ENCODE assay signal across 8 cellular contexts in genomic region chr4:77818077-77818666, GRCh38. TPM values are rescaled to one million over a fixed set of nuclear protein-coding genes. Genes with fewer than 3 reads are reported as not detected.
A peak's percentile ranks its signal among the peaks of the same experiment; 100 is the strongest.
DNase-seq lines count a peak whose midpoint lies in the region; ATAC-seq and TF ChIP-seq lines count a peak whose summit lies in the region.

No MANE protein-coding gene starts in this region.

- peak overlapping the region; percentile 96 for H3K27ac Mint-ChIP-seq in mesothelial cell of epicardium

- H3K36me3 ChIP-seq in stomach smooth muscle (ENCODE audit: control insufficient read depth in 2 of 2, insufficient read depth in 2 of 2, low read length in 2 of 2) = no peaks in the 10 kb centered on the region

- peak overlapping the region; percentile 81 to 90 for H3K9ac ChIP-seq in stomach smooth muscle (ENCODE audit: low read length in 2 of 2)

- peak overlapping the region; percentile 85 for H3K4me3 Mint-ChIP-seq in mesothelial cell of epicardium

- H3K27me3 Mint-ChIP-seq in mesothelial cell of epicardium (ENCODE audit: low read depth) = no peaks in the 10 kb centered on the region

- H3K36me3 Mint-ChIP-seq in mesothelial cell of epicardium = no peaks in the 10 kb centered on the region

- H3K4me1 ChIP-seq in stomach smooth muscle (ENCODE audit: control insufficient read depth, insufficient read depth, low read length) = peaks cover 9% of the 10 kb centered on the region

- no peaks in the 10 kb centered on the region for H3K9me3 ChIP-seq in stomach smooth muscle (ENCODE audit: control insufficient read depth in 2 of 2, low read length in 2 of 2)

- peak overlapping the region; percentile 84 for H3K27ac ChIP-seq in stomach smooth muscle (ENCODE audit: low read length)

- no peaks in the 10 kb centered on the region for H3K27me3 ChIP-seq in stomach smooth muscle (ENCODE audit: control insufficient read depth in 1 of 2, insufficient read depth in 2 of 2, low read length in 2 of 2)

- H3K9me3 Mint-ChIP-seq in mesothelial cell of epicardium = no peaks in the 10 kb centered on the region

- peaks cover 34% of the 10 kb centered on the region for H3K4me1 Mint-ChIP-seq in mesothelial cell of epicardium

- peak overlapping the region; percentile 79 for H3K4me3 ChIP-seq in epithelial cell of esophagus (ENCODE audit: low read length)
- H3K4me3 ChIP-seq in stomach smooth muscle (ENCODE audit: low read length in 2 of 2) = peak overlapping the region; percentile 60 to 92

- TF ChIP-seq CTCF in epithelial cell of esophagus (IDR thresholded peaks at IDR 0.05; ENCODE audit: insufficient read depth, low read depth, low read length, missing control alignments) (peak; percentile 69), mesothelial cell of epicardium (IDR thresholded peaks at IDR 0.05; ENCODE audit: unreplicated experiment) (no peak)

- peak; percentile 13 for ATAC-seq in GM19043 (IDR thresholded peaks at IDR 0.05; ENCODE audit: low read depth, unreplicated experiment)

- DNase-seq in AG20443 (ENCODE audit: low spot score) (peak; percentile 86), HUDEP-2 (lab: John Stamatoyannopoulos, UW; ENCODE audit: unreplicated experiment in 76 of 76) (peak in 68 of 76 experiments; percentile 1 to 70 (median 38)), NOMO-1 (lab: John Stamatoyannopoulos, UW; ENCODE audit: unreplicated experiment in 2 of 2) (peak; percentile 63 to 80), activated T-cell treated with anti-CD3 and anti-CD28 coated beads for 48 hours (ENCODE audit: low read depth) (peak; percentile 31), epithelial cell of esophagus (ENCODE audit: low read depth) (peak; percentile 88), mesothelial cell of epicardium (ENCODE audit: low spot score in 2 of 2, unreplicated experiment in 2 of 2) (peak; percentile 23 to 63)

RNA-seq across cellular contexts. Expression of gene CNOT6L, which starts 1.0 kb away (rescaled TPM):
- total RNA-seq in mesothelial cell of epicardium = 45.6 to 51.9 TPM (median 49.4 TPM) in 3 replicates

RNA-seq across cellular contexts. Expression of gene MRPL1, which starts 44.5 kb away (rescaled TPM):
- total RNA-seq in mesothelial cell of epicardium = 25.0 to 27.8 TPM (median 27.0 TPM) in 3 replicates

Comparison
In these comparisons a context has a peak if more than half of its experiments do, and no peak if none do; other contexts are left out.
1. Peak in every context shown above with its lines: DNase-seq, ATAC-seq, H3K4me3 ChIP-seq and H3K27ac ChIP-seq.
2. DNase-seq: peak in every context shown above with its lines; median percentile 88 in epithelial cell of esophagus; 86 in AG20443; 72 in NOMO-1; 43 in mesothelial cell of epicardium; 38 in HUDEP-2; 31 in activated T-cell treated with anti-CD3 and anti-CD28 coated beads for 48 hours.